36 cellular contexts compared by ENCODE assay signal in the genomic region with DNA sequence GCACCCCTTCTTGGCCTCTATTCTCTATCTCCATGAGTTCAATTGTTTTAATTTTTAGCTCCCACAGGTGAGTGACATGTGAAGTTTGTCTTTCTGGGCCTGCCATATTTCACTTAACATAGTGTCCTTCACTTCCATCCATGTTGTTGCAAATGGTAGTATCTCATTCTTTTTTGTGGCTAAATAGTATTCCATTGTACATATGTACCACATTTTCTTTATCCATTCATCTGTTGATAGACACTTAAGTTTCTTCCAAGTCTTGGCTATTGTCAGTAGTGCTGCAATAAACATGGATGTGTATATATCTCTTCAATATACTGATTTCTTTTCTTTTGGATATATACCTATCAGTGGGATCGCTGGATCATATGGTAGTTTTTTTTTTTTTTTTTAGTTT. TPM values are rescaled to one million over a fixed set of nuclear protein-coding genes. Genes with fewer than 3 reads are reported as not detected.
DNase-seq lines count a peak whose midpoint lies in the region; ATAC-seq, FAIRE-seq and TF ChIP-seq lines count a peak whose summit lies in the region.
"Had no signal": no experiment of that assay in that cellular context is flagged by ENCODE, and none has a peak within 500 bp of the region (broad histone marks: within the 10 kb centered on the region; RNA-seq: fewer than 3 reads in every experiment).

No MANE protein-coding gene starts in this region.

- no peaks in the 10 kb centered on the region for H3K4me1 Mint-ChIP-seq in astrocyte (ENCODE audit: low read depth, unreplicated experiment)
- H3K4me1 Mint-ChIP-seq in nephron progenitor cell: peaks cover under 1% of the 10 kb centered on the region
- H3K4me1 Mint-ChIP-seq: B cell had no signal

- no peak overlapping the region for H2AFZ ChIP-seq in SK-N-SH (ENCODE audit: low read depth)
- no peak overlapping the region for H2AFZ ChIP-seq in astrocyte (ENCODE audit: low read depth, low read length)

- FAIRE-seq in astrocyte (lab: Jason Lieb, UNC) (peak; percentile 45), frontal cortex (lab: Jason Lieb, UNC) (peak; percentile 51)
- FAIRE-seq: A549, D721Med had no signal

- H3K9me3 Mint-ChIP-seq in astrocyte (ENCODE audit: unreplicated experiment) (peaks cover 11% of the 10 kb centered on the region), nephron progenitor cell (peaks cover 24% of the 10 kb centered on the region)
- H3K9me3 Mint-ChIP-seq: CD4-positive, alpha-beta memory T cell; CD4-positive, alpha-beta T cell had no signal

- WGBS in SK-N-SH (ENCODE audit: low lambda C conversion rate): 92% methylated on average over 1 of the region's 1 CpG
- WGBS in suprapubic skin: 100% methylated on average over 1 of the region's 1 CpG

- POLR2A ChIA-PET in SK-N-SH (lab: Yijun Ruan, JAX) (no interaction called here), HEK293 (lab: Yijun Ruan, JAX) (no interaction called here)

- peaks cover 40% of the 10 kb centered on the region for H3K36me3 Mint-ChIP-seq in astrocyte (ENCODE audit: low read depth, unreplicated experiment)
- H3K36me3 Mint-ChIP-seq in nephron progenitor cell (ENCODE audit: low read depth): peaks cover 67% of the 10 kb centered on the region

- no peak for ATAC-seq in SK-N-SH treated with all-trans-retinoic acid at 6 μM for 48 hours
- ATAC-seq: A549; CD8-positive, alpha-beta T cell had no signal

- H3K9ac ChIP-seq in SK-N-SH: no peak overlapping the region
- no peak overlapping the region for H3K9ac ChIP-seq in astrocyte (ENCODE audit: low read length)
- H3K9ac ChIP-seq: BLaER1; BLaER1 treated with 17β-estradiol and CSF1 and Interleukin-3, amounts not matched to agents 10 nM and 100 nM had no signal

- H3K36me3 ChIP-seq in SK-N-SH (replicated peaks in 1 of 2; ENCODE audit: control insufficient read depth in 1 of 2, insufficient read depth in 2 of 2, low read length in 1 of 2) (peaks cover 57 to 65% of the 10 kb centered on the region in 2 experiments), HEK293 (ENCODE audit: control insufficient read depth in 2 of 2, insufficient read depth in 1 of 2, low read length in 2 of 2) (peaks cover 16 to 60% of the 10 kb centered on the region in 2 experiments), astrocyte (ENCODE audit: insufficient read depth, low read length) (peaks cover 11% of the 10 kb centered on the region), suprapubic skin (peaks cover 52% of the 10 kb centered on the region)
- H3K36me3 ChIP-seq: BE2C had no signal

- H4K20me1 ChIP-seq in SK-N-SH (ENCODE audit: insufficient read depth) (no peaks in the 10 kb centered on the region), astrocyte (ENCODE audit: insufficient read depth, low read length) (no peaks in the 10 kb centered on the region)
- H4K20me1 ChIP-seq: BLaER1; BLaER1 treated with 17β-estradiol and CSF1 and Interleukin-3, amounts not matched to agents 10 nM and 100 nM had no signal

- no peak for TF ChIP-seq CTCF in SK-N-SH (IDR thresholded peaks at IDR 0.05)
- no peak for TF ChIP-seq CTCF in HEK293 (tag by site-specific recombination; IDR thresholded peaks at IDR 0.05)
- no peak for TF ChIP-seq CTCF in astrocyte (IDR thresholded peaks at IDR 0.05; ENCODE audit: insufficient read depth, low read depth, low read length)
- TF ChIP-seq CTCF in nephron progenitor cell (IDR thresholded peaks at IDR 0.05): no peak
- TF ChIP-seq CTCF in suprapubic skin (IDR thresholded peaks at IDR 0.05): no peak

- H3K9me3 ChIP-seq in SK-N-SH: no peaks in the 10 kb centered on the region
- no peaks in the 10 kb centered on the region for H3K9me3 ChIP-seq in HEK293 (ENCODE audit: control insufficient read depth, insufficient read depth, low read depth, low read length)
- no peaks in the 10 kb centered on the region for H3K9me3 ChIP-seq in astrocyte (ENCODE audit: insufficient read depth, low read depth, low read length)
- H3K9me3 ChIP-seq in suprapubic skin: peaks cover 5% of the 10 kb centered on the region
- H3K9me3 ChIP-seq: BE2C had no signal

- TF ChIP-seq RAD21 in SK-N-SH (IDR thresholded peaks at IDR 0.05; ENCODE audit: low read length): no peak

- no peaks in the 10 kb centered on the region for H3K27me3 ChIP-seq in SK-N-SH (ENCODE audit: insufficient read depth)
- no peaks in the 10 kb centered on the region for H3K27me3 ChIP-seq in astrocyte (ENCODE audit: insufficient read depth, low read length)
- no peaks in the 10 kb centered on the region for H3K27me3 ChIP-seq in suprapubic skin
- H3K27me3 ChIP-seq: BE2C; BLaER1; BLaER1 treated with 17β-estradiol and CSF1 and Interleukin-3, amounts not matched to agents 10 nM and 100 nM had no signal

- H3K9me2 ChIP-seq in SK-N-SH: no peaks in the 10 kb centered on the region

- H3K27ac Mint-ChIP-seq in astrocyte (ENCODE audit: unreplicated experiment): no peak overlapping the region
- H3K27ac Mint-ChIP-seq in nephron progenitor cell: no peak overlapping the region
- H3K27ac Mint-ChIP-seq: B cell; CD4-positive, alpha-beta memory T cell; CD4-positive, alpha-beta T cell; CD4-positive, CD25-positive, alpha-beta regulatory T cell; CD8-positive, alpha-beta memory T cell; CD8-positive, alpha-beta T cell had no signal

- H3K4me3 Mint-ChIP-seq in astrocyte (ENCODE audit: unreplicated experiment) (no peak overlapping the region), nephron progenitor cell (no peak overlapping the region)
- H3K4me3 Mint-ChIP-seq: B cell; CD14-positive monocyte; CD4-positive, alpha-beta memory T cell; CD4-positive, alpha-beta T cell; CD4-positive, CD25-positive, alpha-beta regulatory T cell; CD8-positive, alpha-beta memory T cell; CD8-positive, alpha-beta T cell had no signal

- TF ChIP-seq POLR2A in suprapubic skin (IDR thresholded peaks at IDR 0.05): no peak

- H3K4me2 ChIP-seq in SK-N-SH (no peak overlapping the region), astrocyte (ENCODE audit: low read length) (no peak overlapping the region)
- H3K4me2 ChIP-seq: A549; BLaER1; BLaER1 treated with 17β-estradiol and CSF1 and Interleukin-3, amounts not matched to agents 10 nM and 100 nM had no signal

- TF ChIP-seq EP300 in SK-N-SH (IDR thresholded peaks at IDR 0.05; ENCODE audit: borderline replicate concordance in 1 of 2, low read depth in 1 of 2, low read length in 1 of 2) (no peak), suprapubic skin (IDR thresholded peaks at IDR 0.05) (no peak)

- H3K27ac ChIP-seq in SK-N-SH (ENCODE audit: low read depth in 2 of 2, low read length in 1 of 2) (no peak overlapping the region), HEK293 (ENCODE audit: extremely low read depth, low read depth, low read length) (no peak overlapping the region), astrocyte (ENCODE audit: low read depth, low read length) (no peak overlapping the region), suprapubic skin (no peak overlapping the region)
- H3K27ac ChIP-seq: 22Rv1; A549; BLaER1; BLaER1 treated with 17β-estradiol and CSF1 and Interleukin-3, amounts not matched to agents 10 nM and 100 nM; C4-2B had no signal

- H3K4me3 ChIP-seq in SK-N-SH (ENCODE audit: low read depth in 2 of 2, low read length in 1 of 2) (no peak overlapping the region), HEK293 (ENCODE audit: low read depth, low read length) (no peak overlapping the region), astrocyte (ENCODE audit: insufficient read depth, low read depth, low read length) (no peak overlapping the region), suprapubic skin (no peak overlapping the region)
- H3K4me3 ChIP-seq: A549; BLaER1; BLaER1 treated with 17β-estradiol and CSF1 and Interleukin-3, amounts not matched to agents 10 nM and 100 nM had no signal

- no peak for DNase-seq in SK-N-SH
- DNase-seq in astrocyte (ENCODE audit: low read depth): no peak
- DNase-seq in frontal cortex (ENCODE audit: low spot score in 2 of 2): no peak
- no peak for DNase-seq in nephron progenitor cell
- no peak for DNase-seq in NCI-H69 (lab: John Stamatoyannopoulos, UW)
- DNase-seq in suprapubic skin (ENCODE audit: low spot score in 2 of 2): no peak
- DNase-seq: 8988T; ACHN; AML-193; BE2C; C1 segment of cervical spinal cord; Caco-2; Calu3; CD4-positive, alpha-beta memory T cell; CD4-positive, alpha-beta T cell; CD4-positive, CD25-positive, alpha-beta regulatory T cell; CD8-positive, alpha-beta memory T cell; CD8-positive, alpha-beta T cell; COR-L47; DMS 273 treated with DMSO at 0.1 percent for 48 hours; DMS153; DMS53; DMS79; DMS79 treated with DMSO at 0.1 percent for 48 hours; DND-41; EL had no signal

- no peaks in the 10 kb centered on the region for H3F3A ChIP-seq in SK-N-SH (replicated peaks; ENCODE audit: insufficient read depth)

- CTCF ChIA-PET in SK-N-SH (lab: Yijun Ruan, JAX) (interaction anchor here (1.2 kb wide), 1 partner anchor 27 kb away, joined by 3 read pairs; no protein-coding TSS in a partner anchor), HEK293 (lab: Yijun Ruan, JAX) (interaction anchor here (1.5 kb wide), 1 partner anchor 228 kb away, joined by 6 read pairs; no protein-coding TSS in a partner anchor)

- H3K4me1 ChIP-seq in SK-N-SH (ENCODE audit: control insufficient read depth in 1 of 2, insufficient read depth in 2 of 2, low read depth in 1 of 2, low read length in 1 of 2) (peaks cover 8% of the 10 kb centered on the region in 2 experiments; a peak in 1 of 4 replicates), HEK293 (ENCODE audit: control insufficient read depth, insufficient read depth, low read length) (no peaks in the 10 kb centered on the region), astrocyte (ENCODE audit: insufficient read depth, low read length) (peaks cover 4% of the 10 kb centered on the region), suprapubic skin (no peaks in the 10 kb centered on the region)
- H3K4me1 ChIP-seq: A549, BLaER1, Caco-2 had no signal

- H3K79me2 ChIP-seq in SK-N-SH (ENCODE audit: insufficient read depth): no peaks in the 10 kb centered on the region
- no peaks in the 10 kb centered on the region for H3K79me2 ChIP-seq in astrocyte (ENCODE audit: insufficient read depth, low read length)

- H3K27me3 Mint-ChIP-seq in astrocyte (ENCODE audit: low read depth, unreplicated experiment): no peaks in the 10 kb centered on the region
- peaks cover 3% of the 10 kb centered on the region for H3K27me3 Mint-ChIP-seq in nephron progenitor cell (ENCODE audit: low read depth, poor library complexity)
- H3K27me3 Mint-ChIP-seq: B cell; CD4-positive, alpha-beta memory T cell; CD4-positive, alpha-beta T cell; CD4-positive, CD25-positive, alpha-beta regulatory T cell; CD8-positive, alpha-beta memory T cell had no signal

TF ChIP-seq in SK-N-SH treated with all-trans-retinoic acid at 6 μM for 48 hours, 23 proteins besides CTCF, POLR2A, EP300 and RAD21 (continues in another document):
- TF ChIP-seq ESRRG (CRISPR knock-in tag; IDR thresholded peaks at IDR 0.05): no peak

RNA-seq across cellular contexts. Expression of gene STRADB, which starts 9.0 kb away (rescaled TPM):
- polyA plus RNA-seq in SK-N-SH (2012; rRNA removed): 27.0 and 33.6 TPM in 2 replicates
- 36.9 and 37.8 TPM in 2 replicates for polyA plus RNA-seq in SK-N-SH (2012; cell fraction: cytosol; rRNA removed)
- 22.3 and 42.9 TPM in 2 replicates for polyA plus RNA-seq in SK-N-SH (2012; cell fraction: nucleus; rRNA removed)
- total RNA-seq in astrocyte: 39.9 and 40.5 TPM in 2 replicates
- total RNA-seq in frontal cortex: 129 TPM
- total RNA-seq in suprapubic skin: 10 to 100 TPM in 2 of 4 donors, 1 to 10 TPM in 2; 5.8 to 23.3 (median 9.3) TPM

RNA-seq across cellular contexts. Expression of gene TRAK2, which starts 9.3 kb away (rescaled TPM):
- polyA plus RNA-seq in SK-N-SH (2012; rRNA removed): 10.4 and 14.6 TPM in 2 replicates
- 15.7 and 16.1 TPM in 2 replicates for polyA plus RNA-seq in SK-N-SH (2012; cell fraction: cytosol; rRNA removed)
- polyA plus RNA-seq in SK-N-SH (2012; cell fraction: nucleus; rRNA removed): 7.5 and 14.7 TPM in 2 replicates
- total RNA-seq in astrocyte (38.8 and 39.1 TPM in 2 replicates), frontal cortex (53.8 TPM), suprapubic skin (10 to 100 TPM; 14.3 to 45.4 (median 20.3) TPM)
